In genomic region chr11:5275369-5276110, GRCh38 we compare ENCODE assay signal across 28 cellular contexts. TPM values are rescaled to one million over a fixed set of nuclear protein-coding genes. Genes with fewer than 3 reads are reported as not detected.
"Had no signal": no experiment of that assay in that cellular context is flagged by ENCODE, and none has a peak within 500 bp of the region (broad histone marks: within the 10 kb centered on the region; RNA-seq: fewer than 3 reads in every experiment).

No MANE protein-coding gene starts in this region.

- ATAC-seq: gastrocnemius medialis; left cardiac atrium; left ventricle myocardium superior; mucosa of descending colon; naive thymus-derived CD8-positive, alpha-beta T cell; sciatic nerve; stimulated activated naive B cell treated with anti-CD40 and anti-IgM and Interleukin-4, amounts not matched to agents 10 μg/mL and 1 μg/mL and 100 μg/mL, for 72 hours; stimulated activated naive CD8-positive, alpha-beta T cell treated with anti-CD3 and anti-CD28 coated beads, Interleukin-15, amount 100 ng/mL, for 72 hours had no signal

- DNase-seq: effector CD4-positive, alpha-beta T cell; endodermal cell; gastrocnemius medialis; glutamatergic neuron; kidney; left cardiac atrium; left ventricle myocardium superior; mucosa of descending colon; naive thymus-derived CD8-positive, alpha-beta T cell; spleen; stimulated activated CD4-positive, alpha-beta T cell treated with anti-CD3 and anti-CD28 coated beads, Interleukin-2, amount 100 ng/mL, for 24 hours; stimulated activated CD4-positive, alpha-beta T cell treated with anti-CD3 and anti-CD28 coated beads, Interleukin-4, amount 100 ng/mL, for 4 hours; stimulated activated naive B cell treated with anti-CD40 and anti-IgM and Interleukin-4, amounts not matched to agents 10 μg/mL and 1 μg/mL and 100 μg/mL, for 72 hours; stimulated activated naive CD8-positive, alpha-beta T cell treated with anti-CD3 and anti-CD28 coated beads, Interleukin-15, amount 100 ng/mL, for 72 hours; testis; transverse colon had no signal

RNA-seq across cellular contexts. Expression of gene HBE1, which starts 5.8 kb away (rescaled TPM):
- total RNA-seq: chondrocyte; dermis microvascular lymphatic vessel endothelial cell; endothelial cell of umbilical vein; gastrocnemius medialis; kidney; left cardiac atrium; left ventricle myocardium superior; mesenteric fat pad; mucosa of descending colon; naive thymus-derived CD8-positive, alpha-beta T cell; osteoblast; pulmonary artery endothelial cell; sciatic nerve; subcutaneous adipose tissue; transverse colon; ureter had no signal

RNA-seq across cellular contexts. Expression of gene HBG2, which starts 21.0 kb away (rescaled TPM):
- total RNA-seq: chondrocyte; dermis microvascular lymphatic vessel endothelial cell; endothelial cell of umbilical vein; fibroblast of villous mesenchyme; gastrocnemius medialis; hepatocyte; kidney; left cardiac atrium; left ventricle myocardium superior; mesenteric fat pad; mucosa of descending colon; naive thymus-derived CD8-positive, alpha-beta T cell; osteoblast; pulmonary artery endothelial cell; subcutaneous adipose tissue; testis; transverse colon; ureter had no signal

RNA-seq across cellular contexts. Expression of gene HBG1, which starts 25.9 kb away (rescaled TPM):
- total RNA-seq: chondrocyte; dermis microvascular lymphatic vessel endothelial cell; endodermal cell; endothelial cell of umbilical vein; fibroblast of villous mesenchyme; gastrocnemius medialis; hepatocyte; kidney; left cardiac atrium; left ventricle myocardium superior; mesenteric fat pad; mucosa of descending colon; naive thymus-derived CD8-positive, alpha-beta T cell; osteoblast; pulmonary artery endothelial cell; subcutaneous adipose tissue; testis; transverse colon; ureter had no signal

RNA-seq across cellular contexts. Expression of gene OR51B4, which starts 26.2 kb away (rescaled TPM):
- total RNA-seq: chondrocyte; dermis microvascular lymphatic vessel endothelial cell; endodermal cell; endothelial cell of umbilical vein; gastrocnemius medialis; hepatocyte; kidney; left cardiac atrium; left ventricle myocardium superior; mesenteric fat pad; mucosa of descending colon; naive thymus-derived CD8-positive, alpha-beta T cell; osteoblast; pulmonary artery endothelial cell; spleen; subcutaneous adipose tissue; transverse colon had no signal

RNA-seq across cellular contexts. Expression of gene HBD, which starts 41.3 kb away (rescaled TPM):
- total RNA-seq: chondrocyte; dermis microvascular lymphatic vessel endothelial cell; endodermal cell; endothelial cell of umbilical vein; gastrocnemius medialis; hepatocyte; left cardiac atrium; left ventricle myocardium superior; mucosa of descending colon; naive thymus-derived CD8-positive, alpha-beta T cell; osteoblast; pulmonary artery endothelial cell; skeletal muscle tissue; testis; transverse colon had no signal
